In genomic region chr2:176584333-176584732, GRCh38 we compare ENCODE assay signal across 16 cellular contexts.
DNase-seq lines count a peak whose midpoint lies in the region; ATAC-seq and TF ChIP-seq lines count a peak whose summit lies in the region.
"Had no signal": no experiment of that assay in that cellular context is flagged by ENCODE, and none has a peak within 500 bp of the region (broad histone marks: within the 10 kb centered on the region; RNA-seq: fewer than 3 reads in every experiment).

No MANE protein-coding gene starts in this region.

- H3K9me3 Mint-ChIP-seq in WTC11, result no peaks in the 10 kb centered on the region
- H3K9me3 Mint-ChIP-seq: activated B cell treated with CpG ODN at 0.5 μM for 24 hours; activated naive CD4-positive, alpha-beta T cell treated with anti-CD3 and anti-CD28 coated beads for 36 hours; memory B cell had no signal

- no peak overlapping the region for H3K27ac Mint-ChIP-seq in WTC11
- H3K27ac Mint-ChIP-seq: activated B cell treated with CpG ODN at 0.5 μM for 24 hours; activated CD8-positive, alpha-beta memory T cell treated with anti-CD3 and anti-CD28 coated beads, Interleukin-2, amount 10 ng/mL, durations not matched to agents 7 days and 5 days; activated naive CD4-positive, alpha-beta T cell treated with anti-CD3 and anti-CD28 coated beads for 36 hours; memory B cell had no signal

- no peaks in the 10 kb centered on the region for H3K36me3 Mint-ChIP-seq in WTC11
- H3K36me3 Mint-ChIP-seq: activated CD8-positive, alpha-beta memory T cell treated with anti-CD3 and anti-CD28 coated beads, Interleukin-2, amount 10 ng/mL, durations not matched to agents 7 days and 5 days; memory B cell had no signal

- no peak overlapping the region for H3K4me3 Mint-ChIP-seq in WTC11
- H3K4me3 Mint-ChIP-seq: activated B cell treated with CpG ODN at 0.5 μM for 24 hours; activated naive CD4-positive, alpha-beta T cell treated with anti-CD3 and anti-CD28 coated beads for 36 hours; memory B cell had no signal

- no peaks in the 10 kb centered on the region for H3K27me3 Mint-ChIP-seq in WTC11 (ENCODE audit: low read depth)
- H3K27me3 Mint-ChIP-seq: memory B cell had no signal

- DNase-seq in AG08395 (ENCODE audit: low spot score), result peak; percentile 23
- DNase-seq in HuH-7.5 (ENCODE audit: low spot score), result peak; percentile 13
- peak; percentile 46 for DNase-seq in astrocyte of the hippocampus (ENCODE audit: low read depth, low spot score)
- DNase-seq in kidney tubule cell (ENCODE audit: low spot score), result peak; percentile 98
- no peak for DNase-seq in WTC11 (ENCODE audit: low spot score)
- no peak for DNase-seq in HT-29 (ENCODE audit: low spot score)
- DNase-seq: activated B cell treated with CpG ODN at 0.5 μM for 24 hours; activated CD8-positive, alpha-beta memory T cell treated with anti-CD3 and anti-CD28 coated beads, Interleukin-2, amount 10 ng/mL, durations not matched to agents 7 days and 5 days; activated naive CD4-positive, alpha-beta T cell treated with anti-CD3 and anti-CD28 coated beads for 36 hours; central memory CD4-positive, alpha-beta T cell; NCI-H1048; NCI-H2171; testis had no signal

- CTCF ChIA-PET in WTC11 (lab: Charles Lee), result interaction anchor here (1.5 kb wide), 1 partner anchor 30 kb away, joined by 5 read pairs; no protein-coding TSS in a partner anchor

- POLR2A ChIA-PET in WTC11 (lab: Charles Lee), result no interaction called here

- TF ChIP-seq CTCF in WTC11 (IDR thresholded peaks at IDR 0.05), result no peak

- no peak for ATAC-seq in GM21723 (IDR thresholded peaks at IDR 0.05; ENCODE audit: unreplicated experiment)
- no peak for ATAC-seq in WTC11
- ATAC-seq in GM19351 (IDR thresholded peaks at IDR 0.05; ENCODE audit: unreplicated experiment), result no peak

- H3K4me1 Mint-ChIP-seq in WTC11, result peaks cover 4% of the 10 kb centered on the region
- H3K4me1 Mint-ChIP-seq: activated B cell treated with CpG ODN at 0.5 μM for 24 hours, memory B cell had no signal

TF ChIP-seq in WTC11, 78 proteins besides CTCF, POLR2A, EP300 and RAD21:
- TF ChIP-seq ATF1 (CRISPR knock-in tag; IDR thresholded peaks at IDR 0.05), result no peak
- TF ChIP-seq HMGXB4 (CRISPR knock-in tag; IDR thresholded peaks at IDR 0.05), result no peak
- TF ChIP-seq JUN (CRISPR knock-in tag; IDR thresholded peaks at IDR 0.05), result no peak
- TF ChIP-seq ZBTB43 (CRISPR knock-in tag; IDR thresholded peaks at IDR 0.05), result no peak
- TF ChIP-seq, protein P1, sequence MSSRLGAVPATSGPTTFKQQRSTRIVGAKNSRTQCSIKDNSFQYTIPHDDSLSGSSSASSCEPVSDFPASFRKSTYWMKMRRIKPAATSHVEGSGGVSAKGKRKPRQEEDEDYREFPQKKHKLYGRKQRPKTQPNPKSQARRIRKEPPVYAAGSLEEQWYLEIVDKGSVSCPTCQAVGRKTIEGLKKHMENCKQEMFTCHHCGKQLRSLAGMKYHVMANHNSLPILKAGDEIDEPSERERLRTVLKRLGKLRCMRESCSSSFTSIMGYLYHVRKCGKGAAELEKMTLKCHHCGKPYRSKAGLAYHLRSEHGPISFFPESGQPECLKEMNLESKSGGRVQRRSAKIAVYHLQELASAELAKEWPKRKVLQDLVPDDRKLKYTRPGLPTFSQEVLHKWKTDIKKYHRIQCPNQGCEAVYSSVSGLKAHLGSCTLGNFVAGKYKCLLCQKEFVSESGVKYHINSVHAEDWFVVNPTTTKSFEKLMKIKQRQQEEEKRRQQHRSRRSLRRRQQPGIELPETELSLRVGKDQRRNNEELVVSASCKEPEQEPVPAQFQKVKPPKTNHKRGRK (CRISPR knock-in tag; IDR thresholded peaks at IDR 0.05; ENCODE audit: borderline replicate concordance), result no peak
- TF ChIP-seq CREB1 (CRISPR knock-in tag; IDR thresholded peaks at IDR 0.05), result no peak
- TF ChIP-seq, protein P2, sequence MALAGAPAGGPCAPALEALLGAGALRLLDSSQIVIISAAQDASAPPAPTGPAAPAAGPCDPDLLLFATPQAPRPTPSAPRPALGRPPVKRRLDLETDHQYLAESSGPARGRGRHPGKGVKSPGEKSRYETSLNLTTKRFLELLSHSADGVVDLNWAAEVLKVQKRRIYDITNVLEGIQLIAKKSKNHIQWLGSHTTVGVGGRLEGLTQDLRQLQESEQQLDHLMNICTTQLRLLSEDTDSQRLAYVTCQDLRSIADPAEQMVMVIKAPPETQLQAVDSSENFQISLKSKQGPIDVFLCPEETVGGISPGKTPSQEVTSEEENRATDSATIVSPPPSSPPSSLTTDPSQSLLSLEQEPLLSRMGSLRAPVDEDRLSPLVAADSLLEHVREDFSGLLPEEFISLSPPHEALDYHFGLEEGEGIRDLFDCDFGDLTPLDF (CRISPR knock-in tag; IDR thresholded peaks at IDR 0.05), result no peak
- TF ChIP-seq HMGA2 (CRISPR knock-in tag; IDR thresholded peaks at IDR 0.05), result no peak
- no peak for TF ChIP-seq ZNF416 (CRISPR knock-in tag; IDR thresholded peaks at IDR 0.05)
- no peak for TF ChIP-seq E2F4 (CRISPR knock-in tag; IDR thresholded peaks at IDR 0.05; ENCODE audit: borderline replicate concordance, low read depth)
- TF ChIP-seq ETV6 (CRISPR knock-in tag; IDR thresholded peaks at IDR 0.05), result no peak
- no peak for TF ChIP-seq SMAD4 (CRISPR knock-in tag; IDR thresholded peaks at IDR 0.05)
- TF ChIP-seq MYBL2 (CRISPR knock-in tag; IDR thresholded peaks at IDR 0.05), result no peak
- no peak for TF ChIP-seq FOXJ3 (CRISPR knock-in tag; IDR thresholded peaks at IDR 0.05; ENCODE audit: borderline replicate concordance)
- no peak for TF ChIP-seq ZNF671 (CRISPR knock-in tag; IDR thresholded peaks at IDR 0.05)
- TF ChIP-seq ZNF425 (CRISPR knock-in tag; conservative IDR thresholded peaks at IDR 0.05), result no peak
- TF ChIP-seq MXD4 (CRISPR knock-in tag; IDR thresholded peaks at IDR 0.05; ENCODE audit: borderline replicate concordance), result no peak
- no peak for TF ChIP-seq NR1H2 (CRISPR knock-in tag; IDR thresholded peaks at IDR 0.05)
- no peak for TF ChIP-seq ZNF219 (CRISPR knock-in tag; IDR thresholded peaks at IDR 0.05; ENCODE audit: borderline replicate concordance)
TF ChIP-seq in WTC11: peak in this region for 0.

Comparison
In these comparisons a context has a peak if more than half of its experiments do, and no peak if none do; other contexts are left out.
1. DNase-seq: peak in AG08395 (single experiment), HuH-7.5 (single experiment), astrocyte of the hippocampus (single experiment) and kidney tubule cell (single experiment); none in WTC11 (single experiment) and HT-29 (single experiment).